Comparison of ENCODE assay signal across 9 cellular contexts in genomic region chr5:112419050-112419595, GRCh38. TPM values are rescaled to one million over a fixed set of nuclear protein-coding genes. Genes with fewer than 3 reads are reported as not detected.
DNase-seq lines count a peak whose midpoint lies in the region; ATAC-seq and TF ChIP-seq lines count a peak whose summit lies in the region.
"Had no signal": no experiment of that assay in that cellular context is flagged by ENCODE, and none has a peak within 500 bp of the region (broad histone marks: within the 10 kb centered on the region; RNA-seq: fewer than 3 reads in every experiment).

TSS of gene EPB41L4A (minus strand) at chr5:112419277. CDS start at chr5:112419039, 238 bp downstream.

- H3K4me3 ChIP-seq in HUES48 (ENCODE audit: low read depth, low read length) (peak within 1 kb of the TSS; percentile 78), adrenal gland (peak within 1 kb of the TSS; percentile 46 to 80 (median 75))

- peak; percentile 53 for DNase-seq in NCI-H146 (lab: John Stamatoyannopoulos, UW)
- DNase-seq in NCI-H146 treated with DMSO at 0.1 percent for 48 hours (lab: John Stamatoyannopoulos, UW; ENCODE audit: unreplicated experiment) = no peak
- peak; percentile 24 to 65 (median 42) for DNase-seq in adrenal gland
- peak; percentile 57 for DNase-seq in left ventricle myocardium superior
- no peak for DNase-seq in pulmonary artery endothelial cell (ENCODE audit: low read depth, low spot score)
- DNase-seq in activated gamma-delta T cell (lab: John Stamatoyannopoulos, UW) = no peak
- no peak for DNase-seq in activated CD4-positive, alpha-beta T cell treated with anti-CD3 and anti-CD28 coated beads for 1 hour

- intact Hi-C loops in adrenal gland (cut with DNase I) (loop anchor here in 1 of 2 donors (10.0 kb wide), 1 partner anchor 214 kb away; no protein-coding TSS in a partner anchor), left ventricle myocardium superior (cut with micrococcal nuclease) (no loop called here)

- no peak for TF ChIP-seq CTCF in adrenal gland (IDR thresholded peaks at IDR 0.05)

- no peak within 1 kb of the TSS for H3K9ac ChIP-seq in HUES48 (ENCODE audit: low read depth, low read length)

- H3K27me3 ChIP-seq in HUES48 (ENCODE audit: control insufficient read depth, insufficient read depth, low read length) (peaks cover 54% of the 10 kb centered on the region), adrenal gland (no peaks in the 10 kb centered on the region)

- H3K27ac ChIP-seq in HUES48 (ENCODE audit: low read depth, low read length) = no peak within 1 kb of the TSS
- H3K27ac ChIP-seq in adrenal gland = peak within 1 kb of the TSS; percentile 11 to 85 (median 73)
- H3K27ac ChIP-seq: C4-2B had no signal

- 0 to 1% (median 0%) methylated on average over 2 to 70 of the region's 70 CpGs for WGBS in adrenal gland, 4 donors

- H3K4me1 ChIP-seq in HUES48 (ENCODE audit: control insufficient read depth, insufficient read depth, low read length) (peaks cover 8% of the 10 kb centered on the region), adrenal gland (replicated peaks in 1 of 2) (peaks cover 0 to 7% of the 10 kb centered on the region in 2 donors)

- no peak for TF ChIP-seq POLR2A in adrenal gland (IDR thresholded peaks at IDR 0.05)

- peak; percentile 61 for ATAC-seq in left ventricle myocardium superior

- H3K9me3 ChIP-seq in HUES48 (ENCODE audit: control insufficient read depth, insufficient read depth, low read length) (no peaks in the 10 kb centered on the region), adrenal gland (replicated peaks in 1 of 3) (no peaks in the 10 kb centered on the region)

- no peaks in the 10 kb centered on the region for H3K36me3 ChIP-seq in HUES48 (ENCODE audit: control insufficient read depth, insufficient read depth, low read length)
- no peaks in the 10 kb centered on the region for H3K36me3 ChIP-seq in adrenal gland (replicated peaks in 1 of 2)

RNA-seq across cellular contexts. Expression of gene EPB41L4A, which starts in this region (rescaled TPM):
- 10 to 100 TPM in 4 of 8 donors, 1 to 10 TPM in 4; 7.4 to 26.3 (median 10.4) TPM for total RNA-seq in adrenal gland
- 1 to 10 TPM; 4.2 to 7.6 (median 4.7) TPM for polyA plus RNA-seq in adrenal gland
- 18.6 TPM for total RNA-seq in left ventricle myocardium superior
- total RNA-seq in pulmonary artery endothelial cell = 13.4 and 18.3 TPM in 2 replicates

Comparison
In these comparisons a context has a peak if more than half of its experiments do, and no peak if none do; other contexts are left out.
1. DNase-seq: peak in NCI-H146 (single experiment), adrenal gland (7 of 7) and left ventricle myocardium superior (single experiment); none in NCI-H146 treated with DMSO at 0.1 percent for 48 hours (single experiment), pulmonary artery endothelial cell (single experiment), activated gamma-delta T cell (single experiment) and activated CD4-positive, alpha-beta T cell treated with anti-CD3 and anti-CD28 coated beads for 1 hour (single experiment).